18 cellular contexts compared by ENCODE assay signal in genomic region chr2:239818531-239819011, GRCh38.
A peak's percentile ranks its signal among the peaks of the same experiment; 100 is the strongest.
DNase-seq lines count a peak whose midpoint lies in the region; TF ChIP-seq lines count a peak whose summit lies in the region.
"Had no signal": no experiment of that assay in that cellular context is flagged by ENCODE, and none has a peak within 500 bp of the region (broad histone marks: within the 10 kb centered on the region; RNA-seq: fewer than 3 reads in every experiment).

No MANE protein-coding gene starts in this region.

- H3K27ac Mint-ChIP-seq in dendritic cell treated with granulocyte-macrophage colony-stimulating factor and Interleukin-4, amounts not matched to agents 40 ng/mL and 50 ng/mL, for 4 days, result peak overlapping the region; percentile 7
- H3K27ac Mint-ChIP-seq: activated naive CD8-positive, alpha-beta T cell treated with anti-CD3 and anti-CD28 coated beads, Interleukin-2, amount 10 ng/mL, durations not matched to agents 7 days and 5 days; B cell had no signal

- no peak overlapping the region for H3K4me3 Mint-ChIP-seq in dendritic cell treated with granulocyte-macrophage colony-stimulating factor and Interleukin-4, amounts not matched to agents 40 ng/mL and 50 ng/mL, for 4 days
- H3K4me3 Mint-ChIP-seq: activated naive CD8-positive, alpha-beta T cell treated with anti-CD3 and anti-CD28 coated beads, Interleukin-2, amount 10 ng/mL, durations not matched to agents 7 days and 5 days; B cell had no signal

- no peak for TF ChIP-seq CTCF in VCaP (conservative IDR thresholded peaks at IDR 0.05)

- intact Hi-C loops in dendritic cell treated with granulocyte-macrophage colony-stimulating factor and Interleukin-4, amounts not matched to agents 40 ng/mL and 50 ng/mL, for 4 days (cut with micrococcal nuclease), result no loop called here

- H3K4me1 Mint-ChIP-seq in dendritic cell treated with granulocyte-macrophage colony-stimulating factor and Interleukin-4, amounts not matched to agents 40 ng/mL and 50 ng/mL, for 4 days (ENCODE audit: low read depth), result peaks cover 21% of the 10 kb centered on the region
- H3K4me1 Mint-ChIP-seq: activated naive CD8-positive, alpha-beta T cell treated with anti-CD3 and anti-CD28 coated beads, Interleukin-2, amount 10 ng/mL, durations not matched to agents 7 days and 5 days; B cell had no signal

- H3K36me3 Mint-ChIP-seq in dendritic cell treated with granulocyte-macrophage colony-stimulating factor and Interleukin-4, amounts not matched to agents 40 ng/mL and 50 ng/mL, for 4 days (ENCODE audit: low read depth), result no peaks in the 10 kb centered on the region
- H3K36me3 Mint-ChIP-seq: activated naive CD8-positive, alpha-beta T cell treated with anti-CD3 and anti-CD28 coated beads, Interleukin-2, amount 10 ng/mL, durations not matched to agents 7 days and 5 days had no signal

- peaks cover 42% of the 10 kb centered on the region for H3K27me3 Mint-ChIP-seq in dendritic cell treated with granulocyte-macrophage colony-stimulating factor and Interleukin-4, amounts not matched to agents 40 ng/mL and 50 ng/mL, for 4 days

- peaks cover 11% of the 10 kb centered on the region for H3K9me3 Mint-ChIP-seq in dendritic cell treated with granulocyte-macrophage colony-stimulating factor and Interleukin-4, amounts not matched to agents 40 ng/mL and 50 ng/mL, for 4 days
- H3K9me3 Mint-ChIP-seq: activated naive CD8-positive, alpha-beta T cell treated with anti-CD3 and anti-CD28 coated beads, Interleukin-2, amount 10 ng/mL, durations not matched to agents 7 days and 5 days had no signal

- H3K27ac ChIP-seq in VCaP (peak overlapping the region; percentile 71), substantia nigra (ENCODE audit: low read depth, low read length, poor library complexity, severe bottlenecking) (peak overlapping the region; percentile 58)
- H3K27ac ChIP-seq: hepatocyte, KMS-11, parathyroid adenoma, Peyer's patch had no signal

- DNase-seq in mesenteric fat pad (ENCODE audit: low spot score), result peak; percentile 84
- DNase-seq in substantia nigra (lab: John Stamatoyannopoulos, UW), result peak in 36 of 49 donors; percentile 9 to 84 (median 40)
- DNase-seq in NK-92 (lab: John Stamatoyannopoulos, UW; ENCODE audit: unreplicated experiment), result no peak
- no peak for DNase-seq in NCI-H82 treated with DMSO at 0.1 percent for 48 hours (lab: John Stamatoyannopoulos, UW; ENCODE audit: unreplicated experiment)
- no peak for DNase-seq in iPS-NIHi7 (ENCODE audit: extremely low spot score)
- DNase-seq in stimulated activated CD4-positive, alpha-beta T cell treated with anti-CD3 and anti-CD28 coated beads, Interleukin-15, amount 100 ng/mL, for 24 hours, result no peak
- DNase-seq: activated CD4-positive, alpha-beta T cell treated with anti-CD3 and anti-CD28 coated beads, Interleukin-2, amount 50 U/mL, for 1 hour; activated naive CD8-positive, alpha-beta T cell treated with anti-CD3 and anti-CD28 coated beads, Interleukin-2, amount 10 ng/mL, durations not matched to agents 7 days and 5 days; effector CD4-positive, alpha-beta T cell; left cardiac atrium; NCI-H1092 treated with DMSO at 0.1 percent for 48 hours had no signal

Comparison
In these comparisons a context has a peak if more than half of its experiments do, and no peak if none do; other contexts are left out.
1. DNase-seq: peak in mesenteric fat pad (single experiment) and substantia nigra (36 of 49); none in NK-92 (single experiment), NCI-H82 treated with DMSO at 0.1 percent for 48 hours (single experiment), iPS-NIHi7 (single experiment) and stimulated activated CD4-positive, alpha-beta T cell treated with anti-CD3 and anti-CD28 coated beads, Interleukin-15, amount 100 ng/mL, for 24 hours (single experiment).